1 cellular context compared by ENCODE assay signal in genomic region chr4:188297873-188298272, GRCh38.
TF ChIP-seq lines count a peak whose summit lies in the region.

No MANE protein-coding gene starts in this region.

TF ChIP-seq in H1, 55 proteins besides CTCF, POLR2A, EP300 and RAD21:
- no peak for TF ChIP-seq KDM5A (IDR thresholded peaks at IDR 0.05; ENCODE audit: low read length)
- TF ChIP-seq TCF12 (IDR thresholded peaks at IDR 0.05; ENCODE audit: low read depth, low read length) = no peak
- no peak for TF ChIP-seq GABPA (IDR thresholded peaks at IDR 0.05; ENCODE audit: borderline replicate concordance, insufficient read depth, low read length)
- no peak for TF ChIP-seq ZNF274 (IDR thresholded peaks at IDR 0.05; ENCODE audit: borderline replicate concordance, extremely low read depth, low read length)
